In the genomic region with DNA sequence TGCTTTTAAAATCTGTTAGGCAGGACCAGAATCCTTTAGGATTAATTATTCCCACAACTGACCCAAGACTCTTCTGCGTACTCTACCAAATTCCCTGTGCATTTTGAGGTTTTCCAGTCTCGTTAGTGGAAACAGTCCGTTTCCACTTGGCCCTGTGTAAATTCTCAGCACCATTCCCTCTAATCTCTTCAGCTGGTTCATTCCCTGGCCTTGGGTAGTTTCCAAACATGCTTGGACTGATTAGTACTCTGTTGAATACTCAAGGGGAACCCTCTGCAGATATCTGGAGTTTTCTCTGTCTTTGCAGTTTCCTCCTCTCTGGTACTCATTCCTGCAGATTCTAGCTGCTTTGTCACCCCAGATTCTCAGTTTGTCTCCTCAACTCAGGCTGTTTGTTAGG, we compare ENCODE assay signal across 29 cellular contexts.
A peak's percentile ranks its signal among the peaks of the same experiment; 100 is the strongest.
DNase-seq lines count a peak whose midpoint lies in the region; ATAC-seq, FAIRE-seq and TF ChIP-seq lines count a peak whose summit lies in the region.
"Had no signal": no experiment of that assay in that cellular context is flagged by ENCODE, and none has a peak within 500 bp of the region (broad histone marks: within the 10 kb centered on the region; RNA-seq: fewer than 3 reads in every experiment).

No MANE protein-coding gene starts in this region.

- H3K36me3 Mint-ChIP-seq in astrocyte (ENCODE audit: low read depth, unreplicated experiment) (no peaks in the 10 kb centered on the region), mesothelial cell of epicardium (peaks cover 20% of the 10 kb centered on the region)
- H3K36me3 Mint-ChIP-seq: activated naive CD8-positive, alpha-beta T cell treated with anti-CD3 and anti-CD28 coated beads, Interleukin-2, amount 10 ng/mL, durations not matched to agents 7 days and 5 days; CD14-positive monocyte had no signal

- H3K4me1 Mint-ChIP-seq in astrocyte (ENCODE audit: low read depth, unreplicated experiment) (peaks cover 7% of the 10 kb centered on the region), mesothelial cell of epicardium (peaks cover 18% of the 10 kb centered on the region)
- H3K4me1 Mint-ChIP-seq: activated naive CD8-positive, alpha-beta T cell treated with anti-CD3 and anti-CD28 coated beads, Interleukin-2, amount 10 ng/mL, durations not matched to agents 7 days and 5 days; CD14-positive monocyte; stimulated activated naive B cell treated with anti-CD40 and anti-IgM and Interleukin-4, amounts not matched to agents 10 μg/mL and 1 μg/mL and 100 μg/mL, for 72 hours had no signal

- no peak overlapping the region for H3K27ac ChIP-seq in astrocyte (ENCODE audit: low read depth, low read length)
- H3K27ac ChIP-seq in smooth muscle cell (ENCODE audit: low read depth) = peak overlapping the region; percentile 57
- H3K27ac ChIP-seq: epithelial cell of prostate, HL-60, right lobe of liver, thoracic aorta had no signal

- no peak overlapping the region for H3K9ac ChIP-seq in astrocyte (ENCODE audit: low read length)
- peak overlapping the region; percentile 20 for H3K9ac ChIP-seq in smooth muscle cell (ENCODE audit: low read depth)

- TF ChIP-seq CTCF in astrocyte (IDR thresholded peaks at IDR 0.05; ENCODE audit: insufficient read depth, low read depth, low read length) (no peak), mesothelial cell of epicardium (IDR thresholded peaks at IDR 0.05; ENCODE audit: unreplicated experiment) (no peak), smooth muscle cell (IDR thresholded peaks at IDR 0.05; ENCODE audit: borderline replicate concordance, insufficient read depth, poor library complexity, severe bottlenecking) (no peak)

- H3K4me1 ChIP-seq in astrocyte (ENCODE audit: insufficient read depth, low read length) (no peaks in the 10 kb centered on the region), smooth muscle cell (ENCODE audit: low read depth) (no peaks in the 10 kb centered on the region)
- H3K4me1 ChIP-seq: right lobe of liver had no signal

- ATAC-seq in GM18867 (IDR thresholded peaks at IDR 0.05; ENCODE audit: unreplicated experiment) (no peak), HG02973 (IDR thresholded peaks at IDR 0.05; ENCODE audit: unreplicated experiment) (no peak)
- ATAC-seq: activated CD8-positive, alpha-beta T cell treated with anti-CD3 and anti-CD28 coated beads, Interleukin-2, amount 10 ng/mL, durations not matched to agents 7 days and 5 days; mucosa of descending colon; right lobe of liver; SK-N-SH treated with all-trans-retinoic acid at 6 μM for 48 hours; stimulated activated naive B cell treated with anti-CD40 and anti-IgM and Interleukin-4, amounts not matched to agents 10 μg/mL and 1 μg/mL and 100 μg/mL, for 72 hours; T-helper 17 cell had no signal

- H3K27ac Mint-ChIP-seq in astrocyte (ENCODE audit: unreplicated experiment) (peak overlapping the region; percentile 53), mesothelial cell of epicardium (peak overlapping the region; percentile 39)
- H3K27ac Mint-ChIP-seq: activated CD8-positive, alpha-beta T cell treated with anti-CD3 and anti-CD28 coated beads, Interleukin-2, amount 10 ng/mL, durations not matched to agents 7 days and 5 days; activated naive CD8-positive, alpha-beta T cell treated with anti-CD3 and anti-CD28 coated beads, Interleukin-2, amount 10 ng/mL, durations not matched to agents 7 days and 5 days; CD14-positive monocyte; stimulated activated naive B cell treated with anti-CD40 and anti-IgM and Interleukin-4, amounts not matched to agents 10 μg/mL and 1 μg/mL and 100 μg/mL, for 72 hours; T-helper 17 cell had no signal

- no peak overlapping the region for H3K4me2 ChIP-seq in astrocyte (ENCODE audit: low read length)
- peak overlapping the region; percentile 23 for H3K4me2 ChIP-seq in smooth muscle cell

- no peaks in the 10 kb centered on the region for H3K36me3 ChIP-seq in astrocyte (ENCODE audit: insufficient read depth, low read length)
- H3K36me3 ChIP-seq in smooth muscle cell (ENCODE audit: low read depth) = no peaks in the 10 kb centered on the region
- H3K36me3 ChIP-seq: right lobe of liver, thoracic aorta had no signal

- H3K27me3 ChIP-seq in astrocyte (ENCODE audit: insufficient read depth, low read length) (no peaks in the 10 kb centered on the region), smooth muscle cell (ENCODE audit: low read depth) (no peaks in the 10 kb centered on the region)
- H3K27me3 ChIP-seq: right lobe of liver had no signal

- peak; percentile 11 for DNase-seq in astrocyte (ENCODE audit: low read depth)
- peak; percentile 86 for DNase-seq in fibroblast of peridontal ligament (ENCODE audit: extremely low read depth)
- DNase-seq in mesothelial cell of epicardium (ENCODE audit: low spot score in 2 of 2, unreplicated experiment in 2 of 2) = no peak
- DNase-seq in smooth muscle cell (lab: John Stamatoyannopoulos, UW; ENCODE audit: unreplicated experiment) = no peak
- no peak for DNase-seq in activated T-cell treated with anti-CD3 and anti-CD28 coated beads, Interleukin-2, amount 50 U/mL, for 48 hours
- DNase-seq: activated CD8-positive, alpha-beta T cell treated with anti-CD3 and anti-CD28 coated beads, Interleukin-2, amount 10 ng/mL, durations not matched to agents 7 days and 5 days; activated gamma-delta T cell; activated naive CD8-positive, alpha-beta T cell treated with anti-CD3 and anti-CD28 coated beads, Interleukin-2, amount 10 ng/mL, durations not matched to agents 7 days and 5 days; Calu3; effector CD8-positive, alpha-beta T cell; HFFc6; mucosa of descending colon; NCI-H1417; NCI-H2081; NCI-H2227 treated with DMSO at 0.1 percent for 48 hours; NCI-H69; right lobe of liver; stimulated activated CD4-positive, alpha-beta T cell treated with anti-CD3 and anti-CD28 coated beads, Interleukin-15, amount 100 ng/mL, for 24 hours; stimulated activated naive B cell treated with anti-CD40 and anti-IgM and Interleukin-4, amounts not matched to agents 10 μg/mL and 1 μg/mL and 100 μg/mL, for 72 hours; T-helper 17 cell had no signal

- peak; percentile 96 for FAIRE-seq in astrocyte (lab: Jason Lieb, UNC)
- FAIRE-seq: frontal cortex, urothelium cell line had no signal

- no peak overlapping the region for H3K4me3 Mint-ChIP-seq in astrocyte (ENCODE audit: unreplicated experiment)
- H3K4me3 Mint-ChIP-seq in mesothelial cell of epicardium = no peak overlapping the region
- H3K4me3 Mint-ChIP-seq: activated CD8-positive, alpha-beta T cell treated with anti-CD3 and anti-CD28 coated beads, Interleukin-2, amount 10 ng/mL, durations not matched to agents 7 days and 5 days; activated naive CD8-positive, alpha-beta T cell treated with anti-CD3 and anti-CD28 coated beads, Interleukin-2, amount 10 ng/mL, durations not matched to agents 7 days and 5 days; CD14-positive monocyte; HFFc6; stimulated activated naive B cell treated with anti-CD40 and anti-IgM and Interleukin-4, amounts not matched to agents 10 μg/mL and 1 μg/mL and 100 μg/mL, for 72 hours; T-helper 17 cell had no signal

- peaks cover 11% of the 10 kb centered on the region for H3F3A ChIP-seq in smooth muscle cell (ENCODE audit: low read depth)

- H2AFZ ChIP-seq in astrocyte (ENCODE audit: low read depth, low read length) (no peak overlapping the region), smooth muscle cell (ENCODE audit: low read depth) (no peak overlapping the region)

- no peaks in the 10 kb centered on the region for H3K27me3 Mint-ChIP-seq in astrocyte (ENCODE audit: low read depth, unreplicated experiment)
- no peaks in the 10 kb centered on the region for H3K27me3 Mint-ChIP-seq in mesothelial cell of epicardium (ENCODE audit: low read depth)
- H3K27me3 Mint-ChIP-seq: activated naive CD8-positive, alpha-beta T cell treated with anti-CD3 and anti-CD28 coated beads, Interleukin-2, amount 10 ng/mL, durations not matched to agents 7 days and 5 days; T-helper 17 cell had no signal

- 30% methylated on average over 3 of the region's 3 CpGs for WGBS in smooth muscle cell (ENCODE audit: low lambda C conversion rate)

- H3K4me3 ChIP-seq in astrocyte (ENCODE audit: insufficient read depth, low read depth, low read length) = no peak overlapping the region
- H3K4me3 ChIP-seq in smooth muscle cell = no peak overlapping the region
- H3K4me3 ChIP-seq: mucosa of descending colon, right lobe of liver, thoracic aorta had no signal

- no peaks in the 10 kb centered on the region for H3K79me2 ChIP-seq in astrocyte (ENCODE audit: insufficient read depth, low read length)
- no peaks in the 10 kb centered on the region for H3K79me2 ChIP-seq in smooth muscle cell (ENCODE audit: low read depth)

- H3K9me3 ChIP-seq in astrocyte (ENCODE audit: insufficient read depth, low read depth, low read length) (no peaks in the 10 kb centered on the region), smooth muscle cell (replicated peaks; ENCODE audit: low read depth) (no peaks in the 10 kb centered on the region)
- H3K9me3 ChIP-seq: mucosa of descending colon, right lobe of liver, thoracic aorta had no signal

- H3K9me3 Mint-ChIP-seq in astrocyte (ENCODE audit: unreplicated experiment) (peaks cover 3% of the 10 kb centered on the region), mesothelial cell of epicardium (peaks cover 22% of the 10 kb centered on the region)
- H3K9me3 Mint-ChIP-seq: activated naive CD8-positive, alpha-beta T cell treated with anti-CD3 and anti-CD28 coated beads, Interleukin-2, amount 10 ng/mL, durations not matched to agents 7 days and 5 days; HFFc6 had no signal

- H4K20me1 ChIP-seq in astrocyte (ENCODE audit: insufficient read depth, low read length) (no peaks in the 10 kb centered on the region), smooth muscle cell (ENCODE audit: low read depth) (no peaks in the 10 kb centered on the region)

Comparison
In these comparisons a context has a peak if more than half of its experiments do, and no peak if none do; other contexts are left out.
1. DNase-seq: peak in astrocyte (single experiment) and fibroblast of peridontal ligament (single experiment); none in mesothelial cell of epicardium (0 of 2), smooth muscle cell (single experiment) and activated T-cell treated with anti-CD3 and anti-CD28 coated beads, Interleukin-2, amount 50 U/mL, for 48 hours (0 of 2).